In the genomic region with DNA sequence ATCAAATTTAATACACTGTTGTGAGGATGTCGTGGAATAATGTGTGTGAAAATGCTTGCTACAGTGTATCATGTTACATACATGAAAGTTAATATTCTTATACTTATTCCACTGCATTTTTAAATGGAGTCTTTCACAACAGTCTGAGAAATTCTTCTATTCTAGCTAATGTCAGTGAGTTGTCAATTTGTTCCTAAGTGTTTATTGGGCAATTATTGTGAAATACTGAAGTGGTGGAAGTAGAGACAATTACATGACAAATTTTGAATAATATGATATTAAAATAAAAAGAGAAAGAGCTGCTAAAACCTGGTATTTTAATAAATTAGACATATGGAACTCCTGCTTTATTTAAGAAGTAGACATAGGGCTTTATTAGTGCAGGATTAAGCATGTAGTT, we compare ENCODE assay signal across 18 cellular contexts.
"Had no signal": no experiment of that assay in that cellular context is flagged by ENCODE, and none has a peak within 500 bp of the region (broad histone marks: within the 10 kb centered on the region; RNA-seq: fewer than 3 reads in every experiment).

No MANE protein-coding gene starts in this region.

- H3K36me3 ChIP-seq: gastroesophageal sphincter, transverse colon had no signal

- H3K27ac ChIP-seq: dorsolateral prefrontal cortex, testis, transverse colon had no signal

- ATAC-seq: esophagus mucosa; gastroesophageal sphincter; left colon; mucosa of descending colon; naive thymus-derived CD8-positive, alpha-beta T cell; stimulated activated effector memory CD8-positive, alpha-beta T cell treated with anti-CD3 and anti-CD28 coated beads, Interleukin-12 subunit alpha, Interleukin-12 subunit beta, amount 100 ng/mL, for 72 hours; stimulated activated naive CD8-positive, alpha-beta T cell treated with anti-CD3 and anti-CD28 coated beads, Interleukin-15, Interleukin-2, amounts not matched to agents 100 U/mL and 50 U/mL, for 24 hours had no signal

- H3K9me3 ChIP-seq: gastroesophageal sphincter, testis, transverse colon had no signal

- H3K4me3 ChIP-seq: dorsolateral prefrontal cortex, gastroesophageal sphincter, mucosa of descending colon, testis, transverse colon had no signal

- H3K4me1 ChIP-seq: testis had no signal

- DNase-seq: caudate nucleus; cortex of kidney; dorsolateral prefrontal cortex; effector CD8-positive, alpha-beta T cell; foreskin fibroblast; glutamatergic neuron; left colon; mucosa of descending colon; naive thymus-derived CD8-positive, alpha-beta T cell; posterior cingulate gyrus; stimulated activated CD4-positive, alpha-beta T cell treated with anti-CD3 and anti-CD28 coated beads, Interleukin-4, amount 100 ng/mL, for 1 hour; stimulated activated CD8-positive, alpha-beta memory T cell treated with anti-CD3 and anti-CD28 coated beads, Interleukin-4, amount 100 ng/mL, for 48 hours; stimulated activated naive CD8-positive, alpha-beta T cell treated with anti-CD3 and anti-CD28 coated beads, Interleukin-15, Interleukin-2, amounts not matched to agents 100 U/mL and 50 U/mL, for 24 hours; testis; transverse colon had no signal

- H3K27me3 ChIP-seq: dorsolateral prefrontal cortex, gastroesophageal sphincter, testis, transverse colon had no signal
